Comparison of ENCODE assay signal across 9 cellular contexts in genomic region chr12:64311877-64312276, GRCh38.
"Had no signal": no experiment of that assay in that cellular context is flagged by ENCODE, and none has a peak within 500 bp of the region (broad histone marks: within the 10 kb centered on the region; RNA-seq: fewer than 3 reads in every experiment).

No MANE protein-coding gene starts in this region.

- H3K27me3 Mint-ChIP-seq: IgD-negative memory B cell had no signal

- H3K4me3 ChIP-seq: GM23338, HAP-1 had no signal

- DNase-seq: H7, Karpas-422, KBM-7 had no signal

- H3K4me2 ChIP-seq: GM23338, KMS-11 had no signal

- H3K27ac ChIP-seq: HL-60, KMS-11 had no signal

- H3K36me3 ChIP-seq: HAP-1 had no signal

- H3K4me1 Mint-ChIP-seq: GM23338, IgD-negative memory B cell had no signal

- H3K4me3 Mint-ChIP-seq: GM23338, IgD-negative memory B cell had no signal

- H3K9me3 ChIP-seq: HAP-1 had no signal

- H3K27ac Mint-ChIP-seq: GM23338, IgD-negative memory B cell had no signal

- H3K4me1 ChIP-seq: HAP-1 had no signal

- H3K9me3 Mint-ChIP-seq: GM23338, IgD-negative memory B cell had no signal

- H3K9ac ChIP-seq: KMS-11 had no signal

- ATAC-seq: GM23338, HCT116 had no signal

- H3K36me3 Mint-ChIP-seq: IgD-negative memory B cell had no signal

- H2AFZ ChIP-seq: GM23338 had no signal
